20 cellular contexts compared by ENCODE assay signal in the genomic region with DNA sequence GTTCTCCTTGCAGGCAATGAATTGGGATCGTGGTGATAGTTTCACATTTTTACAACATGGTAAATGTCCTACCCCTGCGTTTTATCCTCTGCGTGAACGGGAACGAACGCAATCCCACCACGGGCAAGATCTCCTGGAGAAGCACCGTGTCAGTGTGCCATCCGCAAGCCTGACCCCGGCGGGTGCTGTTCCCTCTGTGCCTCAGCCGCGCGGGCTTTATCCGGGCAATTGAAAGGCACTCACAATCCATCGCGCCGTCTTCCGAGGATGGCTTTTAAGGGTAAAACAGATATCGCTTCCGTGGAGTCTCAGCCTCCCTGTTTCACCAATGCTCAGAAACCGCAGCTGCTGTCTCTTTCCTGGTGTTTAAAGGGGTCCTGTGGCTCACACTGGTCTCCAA.
DNase-seq lines count a peak whose midpoint lies in the region; ATAC-seq, FAIRE-seq and TF ChIP-seq lines count a peak whose summit lies in the region.
"Had no signal": no experiment of that assay in that cellular context is flagged by ENCODE, and none has a peak within 500 bp of the region (broad histone marks: within the 10 kb centered on the region; RNA-seq: fewer than 3 reads in every experiment).

No MANE protein-coding gene starts in this region.

- ATAC-seq in right lobe of liver (no peak), HepG2 (no peak), lower lobe of right lung (no peak), HG02885 (IDR thresholded peaks at IDR 0.05; ENCODE audit: poor library complexity, unreplicated experiment) (no peak)
- ATAC-seq: A549; CD8-positive, alpha-beta T cell had no signal

- H3K27me3 ChIP-seq in right lobe of liver (no peaks in the 10 kb centered on the region), HepG2 (ENCODE audit: control insufficient read depth in 1 of 2, insufficient read depth in 2 of 2, low read length in 2 of 2) (peaks cover 14 to 52% of the 10 kb centered on the region in 2 experiments), lower lobe of right lung (ENCODE audit: low read depth) (no peaks in the 10 kb centered on the region)

- TF ChIP-seq CTCF in right lobe of liver (IDR thresholded peaks at IDR 0.05) = no peak
- TF ChIP-seq CTCF in HepG2 (CRISPR knock-in tag; IDR thresholded peaks at IDR 0.05) = no peak
- TF ChIP-seq CTCF in lower lobe of right lung (IDR thresholded peaks at IDR 0.05) = no peak

- BruUV-seq in HepG2 (replicated peaks; lab: Mats Ljungman, UMichigan) = no TSS peak

- in situ Hi-C loops in HepG2 (cut with HindIII; ENCODE audit: extremely low pct_ligation_motif_present, low pct_unique_long_range_greater_than_20kb) = no loop called here

- H3K9ac ChIP-seq in HepG2 (ENCODE audit: insufficient read depth, low read depth, low read length) = no peak overlapping the region
- H3K9ac ChIP-seq: BLaER1 treated with 17β-estradiol and CSF1 and Interleukin-3, amounts not matched to agents 10 nM and 100 nM had no signal

- TF ChIP-seq RAD21 in HepG2 (CRISPR knock-in tag; IDR thresholded peaks at IDR 0.05) = no peak

- TF ChIP-seq POLR2A in right lobe of liver (IDR thresholded peaks at IDR 0.05) = no peak
- no peak for TF ChIP-seq POLR2A in HepG2 (IDR thresholded peaks at IDR 0.05; ENCODE audit: insufficient read depth in 1 of 2, low read depth in 2 of 2, low read length in 2 of 2)

- POLR2A ChIA-PET in HepG2 (lab: Yijun Ruan, JAX) = no interaction called here

- H3K79me2 ChIP-seq in HepG2 (ENCODE audit: insufficient read depth, low read length) = no peaks in the 10 kb centered on the region

- H3K27ac ChIP-seq in right lobe of liver = no peak overlapping the region
- no peak overlapping the region for H3K27ac ChIP-seq in HepG2 (ENCODE audit: extremely low read length, insufficient read depth, low read length)
- no peak overlapping the region for H3K27ac ChIP-seq in lower lobe of right lung
- H3K27ac ChIP-seq: 22Rv1; BLaER1 treated with 17β-estradiol and CSF1 and Interleukin-3, amounts not matched to agents 10 nM and 100 nM; C4-2B had no signal

- no peak for FAIRE-seq in HepG2 (lab: Jason Lieb, UNC)
- FAIRE-seq: A549, D721Med, G401.6, GM12891, GM19239 had no signal

- no peak overlapping the region for H3K4me2 ChIP-seq in HepG2 (ENCODE audit: low read depth, low read length)
- H3K4me2 ChIP-seq: A549 had no signal

- H3K4me3 ChIP-seq in right lobe of liver = no peak overlapping the region
- no peak overlapping the region for H3K4me3 ChIP-seq in HepG2 (replicated peaks in 1 of 3; ENCODE audit: insufficient read depth in 1 of 3, low read depth in 2 of 3, low read length in 3 of 3)
- H3K4me3 ChIP-seq in lower lobe of right lung = no peak overlapping the region
- H3K4me3 ChIP-seq: A549; BLaER1 treated with 17β-estradiol and CSF1 and Interleukin-3, amounts not matched to agents 10 nM and 100 nM had no signal

- H3K36me3 ChIP-seq in right lobe of liver = no peaks in the 10 kb centered on the region
- H3K36me3 ChIP-seq in HepG2 (replicated peaks in 1 of 2; ENCODE audit: control insufficient read depth in 1 of 2, insufficient read depth in 2 of 2, low read length in 2 of 2) = no peaks in the 10 kb centered on the region
- H3K36me3 ChIP-seq in lower lobe of right lung = no peaks in the 10 kb centered on the region
- H3K36me3 ChIP-seq: BLaER1 treated with 17β-estradiol and CSF1 and Interleukin-3, amounts not matched to agents 10 nM and 100 nM had no signal

- no peaks in the 10 kb centered on the region for H4K20me1 ChIP-seq in HepG2 (ENCODE audit: insufficient read depth, low read length)

- H3K4me1 ChIP-seq in right lobe of liver (no peaks in the 10 kb centered on the region), HepG2 (ENCODE audit: insufficient read depth, low read length) (no peaks in the 10 kb centered on the region), lower lobe of right lung (no peaks in the 10 kb centered on the region)
- H3K4me1 ChIP-seq: Caco-2 had no signal

- TF ChIP-seq EP300 in HepG2 (IDR thresholded peaks at IDR 0.05; ENCODE audit: low read depth in 2 of 2, low read length in 2 of 2) = no peak
- no peak for TF ChIP-seq EP300 in HepG2 (CRISPR knock-in tag; IDR thresholded peaks at IDR 0.05; ENCODE audit: borderline replicate concordance)

- CTCF ChIA-PET in HepG2 (lab: Yijun Ruan, JAX; ENCODE audit: low intra/inter-chr PET ratio, low total read pairs) = no interaction called here

- intact Hi-C loops in right lobe of liver (cut with DNase I) = no loop called here
- intact Hi-C loops in HepG2 (cut with micrococcal nuclease; ENCODE audit: unreplicated experiment) = no loop called here
- intact Hi-C loops in lower lobe of right lung (cut with DNase I) = no loop called here

- DNase-seq in right lobe of liver (peak in 2 of 3 donors; percentile 11 to 42), HepG2 (ENCODE audit: low spot score) (no peak), lower lobe of right lung (peak; percentile 33), HUDEP-2 (lab: John Stamatoyannopoulos, UW; ENCODE audit: unreplicated experiment in 76 of 76) (no peak)
- DNase-seq: AML-193; Caco-2; Calu3; CD4-positive, alpha-beta T cell; CD8-positive, alpha-beta T cell; DMS79 treated with DMSO at 0.1 percent for 48 hours; GF-D8 had no signal

- no peak overlapping the region for H2AFZ ChIP-seq in HepG2 (ENCODE audit: low read length)

- H3K9me3 ChIP-seq in right lobe of liver (no peaks in the 10 kb centered on the region), HepG2 (ENCODE audit: low read length) (no peaks in the 10 kb centered on the region), lower lobe of right lung (no peaks in the 10 kb centered on the region)
- H3K9me3 ChIP-seq: A549; BLaER1 treated with 17β-estradiol and CSF1 and Interleukin-3, amounts not matched to agents 10 nM and 100 nM; Caco-2 had no signal

- 79% methylated on average over 11 of the region's 22 CpGs for WGBS in right lobe of liver (ENCODE audit: insufficient coverage, low coverage, low lambda C conversion rate, missing lambda C conversion rate)
- 64% methylated on average over 17 of the region's 22 CpGs for WGBS in HepG2 (ENCODE audit: low lambda C conversion rate)

TF ChIP-seq in HepG2, 621 proteins besides CTCF, POLR2A, EP300 and RAD21 (continues in another document):
- TF ChIP-seq, protein P1, sequence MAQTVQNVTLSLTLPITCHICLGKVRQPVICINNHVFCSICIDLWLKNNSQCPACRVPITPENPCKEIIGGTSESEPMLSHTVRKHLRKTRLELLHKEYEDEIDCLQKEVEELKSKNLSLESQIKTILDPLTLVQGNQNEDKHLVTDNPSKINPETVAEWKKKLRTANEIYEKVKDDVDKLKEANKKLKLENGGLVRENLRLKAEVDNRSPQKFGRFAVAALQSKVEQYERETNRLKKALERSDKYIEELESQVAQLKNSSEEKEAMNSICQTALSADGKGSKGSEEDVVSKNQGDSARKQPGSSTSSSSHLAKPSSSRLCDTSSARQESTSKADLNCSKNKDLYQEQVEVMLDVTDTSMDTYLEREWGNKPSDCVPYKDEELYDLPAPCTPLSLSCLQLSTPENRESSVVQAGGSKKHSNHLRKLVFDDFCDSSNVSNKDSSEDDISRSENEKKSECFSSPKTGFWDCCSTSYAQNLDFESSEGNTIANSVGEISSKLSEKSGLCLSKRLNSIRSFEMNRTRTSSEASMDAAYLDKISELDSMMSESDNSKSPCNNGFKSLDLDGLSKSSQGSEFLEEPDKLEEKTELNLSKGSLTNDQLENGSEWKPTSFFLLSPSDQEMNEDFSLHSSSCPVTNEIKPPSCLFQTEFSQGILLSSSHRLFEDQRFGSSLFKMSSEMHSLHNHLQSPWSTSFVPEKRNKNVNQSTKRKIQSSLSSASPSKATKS (CRISPR knock-in tag; IDR thresholded peaks at IDR 0.05) = no peak
- no peak for TF ChIP-seq ZNF557 (CRISPR knock-in tag; IDR thresholded peaks at IDR 0.05)
- TF ChIP-seq, protein P2, sequence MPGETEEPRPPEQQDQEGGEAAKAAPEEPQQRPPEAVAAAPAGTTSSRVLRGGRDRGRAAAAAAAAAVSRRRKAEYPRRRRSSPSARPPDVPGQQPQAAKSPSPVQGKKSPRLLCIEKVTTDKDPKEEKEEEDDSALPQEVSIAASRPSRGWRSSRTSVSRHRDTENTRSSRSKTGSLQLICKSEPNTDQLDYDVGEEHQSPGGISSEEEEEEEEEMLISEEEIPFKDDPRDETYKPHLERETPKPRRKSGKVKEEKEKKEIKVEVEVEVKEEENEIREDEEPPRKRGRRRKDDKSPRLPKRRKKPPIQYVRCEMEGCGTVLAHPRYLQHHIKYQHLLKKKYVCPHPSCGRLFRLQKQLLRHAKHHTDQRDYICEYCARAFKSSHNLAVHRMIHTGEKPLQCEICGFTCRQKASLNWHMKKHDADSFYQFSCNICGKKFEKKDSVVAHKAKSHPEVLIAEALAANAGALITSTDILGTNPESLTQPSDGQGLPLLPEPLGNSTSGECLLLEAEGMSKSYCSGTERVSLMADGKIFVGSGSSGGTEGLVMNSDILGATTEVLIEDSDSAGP (CRISPR knock-in tag; IDR thresholded peaks at IDR 0.05; ENCODE audit: borderline replicate concordance) = no peak
- TF ChIP-seq HCFC1 (IDR thresholded peaks at IDR 0.05; ENCODE audit: low read depth, low read length) = no peak
- no peak for TF ChIP-seq PLRG1 (conservative IDR thresholded peaks at IDR 0.05)
- TF ChIP-seq, protein P3, sequence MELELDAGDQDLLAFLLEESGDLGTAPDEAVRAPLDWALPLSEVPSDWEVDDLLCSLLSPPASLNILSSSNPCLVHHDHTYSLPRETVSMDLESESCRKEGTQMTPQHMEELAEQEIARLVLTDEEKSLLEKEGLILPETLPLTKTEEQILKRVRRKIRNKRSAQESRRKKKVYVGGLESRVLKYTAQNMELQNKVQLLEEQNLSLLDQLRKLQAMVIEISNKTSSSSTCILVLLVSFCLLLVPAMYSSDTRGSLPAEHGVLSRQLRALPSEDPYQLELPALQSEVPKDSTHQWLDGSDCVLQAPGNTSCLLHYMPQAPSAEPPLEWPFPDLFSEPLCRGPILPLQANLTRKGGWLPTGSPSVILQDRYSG (CRISPR knock-in tag; IDR thresholded peaks at IDR 0.05) = no peak
- no peak for TF ChIP-seq NFE2L1 (CRISPR knock-in tag; IDR thresholded peaks at IDR 0.05; ENCODE audit: borderline replicate concordance)
- TF ChIP-seq HIVEP1 (CRISPR knock-in tag; IDR thresholded peaks at IDR 0.05) = no peak
- no peak for TF ChIP-seq ZMAT3 (CRISPR knock-in tag; conservative IDR thresholded peaks at IDR 0.05)
- TF ChIP-seq MEIS2 (CRISPR knock-in tag; IDR thresholded peaks at IDR 0.05) = no peak
- no peak for TF ChIP-seq CHD2 (IDR thresholded peaks at IDR 0.05; ENCODE audit: low read depth, low read length)
- TF ChIP-seq PRMT3 (CRISPR knock-in tag; IDR thresholded peaks at IDR 0.05; ENCODE audit: borderline replicate concordance, low read depth) = no peak
- TF ChIP-seq ESRRA (CRISPR knock-in tag; IDR thresholded peaks at IDR 0.05; ENCODE audit: low read depth) = no peak

Comparison
In these comparisons a context has a peak if more than half of its experiments do, and no peak if none do; other contexts are left out.
1. DNase-seq: peak in right lobe of liver (2 of 3) and lower lobe of right lung (single experiment); none in HepG2 (single experiment) and HUDEP-2 (0 of 76).